Comparison of ENCODE assay signal across 1 cellular context in the genomic region with DNA sequence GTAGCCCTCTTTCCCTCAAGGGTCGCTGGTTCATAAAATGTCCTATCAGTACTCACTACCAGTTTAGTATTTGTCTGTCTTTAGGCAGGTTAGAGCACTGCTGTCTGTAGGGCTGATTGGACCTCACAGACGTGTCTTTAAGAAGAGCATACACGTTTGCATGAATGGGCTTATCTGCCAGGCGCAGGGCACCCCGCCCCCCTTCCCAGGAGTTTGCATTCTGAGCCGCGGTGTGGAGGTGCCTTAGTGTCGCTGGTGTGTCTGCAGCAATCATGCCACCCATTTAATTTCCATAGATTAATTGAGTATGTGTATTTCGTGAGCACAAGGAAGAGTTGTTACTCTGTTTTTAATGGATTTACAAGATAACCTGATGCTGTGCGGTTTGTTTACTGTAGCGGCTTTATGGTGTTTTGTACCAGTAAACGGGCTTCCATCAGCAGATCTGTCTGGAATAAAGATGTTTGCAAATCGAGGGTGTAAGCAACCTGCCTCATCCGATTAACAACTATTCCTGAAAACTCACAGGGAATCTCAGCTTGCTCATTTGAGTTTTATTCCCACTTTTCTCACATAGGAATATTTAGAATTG.
A peak's percentile ranks its signal among the peaks of the same experiment; 100 is the strongest.
TF ChIP-seq lines count a peak whose summit lies in the region.

No MANE protein-coding gene starts in this region.

TF ChIP-seq in K562, 482 proteins besides CTCF, POLR2A, EP300 and RAD21 (continued from another document and continues in another):
- TF ChIP-seq ATF1 (CRISPR knock-in tag; IDR thresholded peaks at IDR 0.05) (no peak), ATF1 (tag; IDR thresholded peaks at IDR 0.05) (peak; percentile 69), EGR1 (conservative IDR thresholded peaks at IDR 0.05) (peak; percentile 37; the same call in 1 of the 2 replicates), ZBTB7A (IDR thresholded peaks at IDR 0.05; ENCODE audit: borderline replicate concordance, control insufficient read depth, low read depth, low read length) (no peak), TBL1XR1 (IDR thresholded peaks at IDR 0.05; ENCODE audit: low read length in 2 of 2) (no peak; a peak in 1 of 4 replicates), ZNF274 (IDR thresholded peaks at IDR 0.05; ENCODE audit: borderline replicate concordance, low read depth, low read length) (no peak), GATAD2B (IDR thresholded peaks at IDR 0.05; ENCODE audit: borderline replicate concordance) (peak; percentile 78), ZBTB43 (CRISPR knock-in tag; IDR thresholded peaks at IDR 0.05) (no peak), ZNF444 (CRISPR knock-in tag; IDR thresholded peaks at IDR 0.05) (no peak), NBN (IDR thresholded peaks at IDR 0.05; ENCODE audit: low read depth) (peak; percentile 67; the same call in 1 of the 2 replicates), IRF1 (CRISPR knock-in tag; IDR thresholded peaks at IDR 0.05; ENCODE audit: borderline replicate concordance) (no peak), NCOA1 (IDR thresholded peaks at IDR 0.05; ENCODE audit: low read depth) (0 out of 2 replicates have a peak, but pooled peaks have one; percentile 41), ZNF316 (IDR thresholded peaks at IDR 0.05) (peak; percentile 11; the same call in 1 of the 2 replicates), SNAPC5 (CRISPR knock-in tag; IDR thresholded peaks at IDR 0.05) (no peak), FIP1L1 (IDR thresholded peaks at IDR 0.05; ENCODE audit: low read depth, low read length, poor library complexity, severe bottlenecking) (no peak), ZNF589 (CRISPR knock-in tag; IDR thresholded peaks at IDR 0.05; ENCODE audit: low read depth) (no peak), FOXK2 (conservative IDR thresholded peaks at IDR 0.05 in 1 of 2, IDR thresholded peaks at IDR 0.05 in 1 of 2; ENCODE audit: low read depth in 2 of 2) (no peak), THAP7 (CRISPR knock-in tag; IDR thresholded peaks at IDR 0.05) (no peak), BRCA1 (IDR thresholded peaks at IDR 0.05) (no peak), BRCA1 (CRISPR knock-in tag; IDR thresholded peaks at IDR 0.05) (no peak), ZBTB17 (CRISPR knock-in tag; IDR thresholded peaks at IDR 0.05) (0 out of 2 replicates have a peak, but pooled peaks have one; percentile 21), RCOR1 (IDR thresholded peaks at IDR 0.05; ENCODE audit: borderline replicate concordance in 1 of 2, low read depth in 2 of 2, low read length in 2 of 2) (peak in 1 of 2 experiments; percentile 80; a peak in 1 of 4 replicates), ZC3H8 (IDR thresholded peaks at IDR 0.05) (no peak), NFE2L1 (tag; IDR thresholded peaks at IDR 0.05; ENCODE audit: borderline replicate concordance, low read depth) (no peak), NCOA4 (IDR thresholded peaks at IDR 0.05; ENCODE audit: partially characterized antibody) (no peak), U2AF1 (optimal IDR thresholded peaks at IDR 0.05; ENCODE audit: low read depth, low read length) (no peak), CBX1 (IDR thresholded peaks at IDR 0.05; ENCODE audit: low read depth) (no peak), ZNF561 (CRISPR knock-in tag; conservative IDR thresholded peaks at IDR 0.05) (no peak), ELF1 (tag; IDR thresholded peaks at IDR 0.05) (no peak), ZNF436 (CRISPR knock-in tag; IDR thresholded peaks at IDR 0.05) (no peak), MAFF (IDR thresholded peaks at IDR 0.05; ENCODE audit: low read length) (no peak), KLF10 (CRISPR knock-in tag; IDR thresholded peaks at IDR 0.05) (no peak), RBM14 (IDR thresholded peaks at IDR 0.05; ENCODE audit: borderline replicate concordance, insufficient read depth, low read depth, low read length) (no peak), MTA2 (IDR thresholded peaks at IDR 0.05; ENCODE audit: low read depth) (peak; percentile 61; the same call in 1 of the 2 replicates), ZNF354B (CRISPR knock-in tag; IDR thresholded peaks at IDR 0.05) (no peak), PYGO2 (tag; IDR thresholded peaks at IDR 0.05) (no peak), FOXA3 (CRISPR knock-in tag; conservative IDR thresholded peaks at IDR 0.05 in 1 of 2, IDR thresholded peaks at IDR 0.05 in 1 of 2) (0 out of 4 replicates have a peak, but pooled peaks of 1 of the 2 experiments have one; percentile 27), NR1H2 (CRISPR knock-in tag; IDR thresholded peaks at IDR 0.05) (no peak), ZNF277 (CRISPR knock-in tag; IDR thresholded peaks at IDR 0.05; ENCODE audit: borderline replicate concordance) (no peak), YY1 (IDR thresholded peaks at IDR 0.05; ENCODE audit: borderline replicate concordance in 1 of 3, control insufficient read depth in 1 of 3, extremely low read depth in 1 of 3, insufficient read depth in 3 of 3, insufficient read length in 1 of 3, insufficient replicate concordance in 2 of 3, low read depth in 1 of 3, low read length in 2 of 3) (no peak), XRCC3 (IDR thresholded peaks at IDR 0.05) (no peak), MXI1 (IDR thresholded peaks at IDR 0.05; ENCODE audit: low read depth, low read length) (no peak), PHB2 (IDR thresholded peaks at IDR 0.05; ENCODE audit: low read depth) (no peak), ZSCAN29 (IDR thresholded peaks at IDR 0.05) (no peak), ZSCAN32 (CRISPR knock-in tag; IDR thresholded peaks at IDR 0.05) (no peak), CBX2 (IDR thresholded peaks at IDR 0.05; ENCODE audit: insufficient read depth, low read length, poor library complexity, severe bottlenecking) (no peak), ELF4 (CRISPR knock-in tag; IDR thresholded peaks at IDR 0.05) (no peak), ELF2 (CRISPR knock-in tag; IDR thresholded peaks at IDR 0.05) (no peak), TFAM (CRISPR knock-in tag; conservative IDR thresholded peaks at IDR 0.05) (no peak)
- TF ChIP-seq, protein P1, sequence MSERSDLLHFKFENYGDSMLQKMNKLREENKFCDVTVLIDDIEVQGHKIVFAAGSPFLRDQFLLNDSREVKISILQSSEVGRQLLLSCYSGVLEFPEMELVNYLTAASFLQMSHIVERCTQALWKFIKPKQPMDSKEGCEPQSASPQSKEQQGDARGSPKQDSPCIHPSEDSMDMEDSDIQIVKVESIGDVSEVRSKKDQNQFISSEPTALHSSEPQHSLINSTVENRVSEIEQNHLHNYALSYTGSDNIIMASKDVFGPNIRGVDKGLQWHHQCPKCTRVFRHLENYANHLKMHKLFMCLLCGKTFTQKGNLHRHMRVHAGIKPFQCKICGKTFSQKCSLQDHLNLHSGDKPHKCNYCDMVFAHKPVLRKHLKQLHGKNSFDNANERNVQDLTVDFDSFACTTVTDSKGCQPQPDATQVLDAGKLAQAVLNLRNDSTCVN (CRISPR knock-in tag; IDR thresholded peaks at IDR 0.05) = no peak
- TF ChIP-seq, protein P2, sequence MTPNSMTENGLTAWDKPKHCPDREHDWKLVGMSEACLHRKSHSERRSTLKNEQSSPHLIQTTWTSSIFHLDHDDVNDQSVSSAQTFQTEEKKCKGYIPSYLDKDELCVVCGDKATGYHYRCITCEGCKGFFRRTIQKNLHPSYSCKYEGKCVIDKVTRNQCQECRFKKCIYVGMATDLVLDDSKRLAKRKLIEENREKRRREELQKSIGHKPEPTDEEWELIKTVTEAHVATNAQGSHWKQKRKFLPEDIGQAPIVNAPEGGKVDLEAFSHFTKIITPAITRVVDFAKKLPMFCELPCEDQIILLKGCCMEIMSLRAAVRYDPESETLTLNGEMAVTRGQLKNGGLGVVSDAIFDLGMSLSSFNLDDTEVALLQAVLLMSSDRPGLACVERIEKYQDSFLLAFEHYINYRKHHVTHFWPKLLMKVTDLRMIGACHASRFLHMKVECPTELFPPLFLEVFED (CRISPR knock-in tag; conservative IDR thresholded peaks at IDR 0.05) = no peak
- TF ChIP-seq, protein P3, sequence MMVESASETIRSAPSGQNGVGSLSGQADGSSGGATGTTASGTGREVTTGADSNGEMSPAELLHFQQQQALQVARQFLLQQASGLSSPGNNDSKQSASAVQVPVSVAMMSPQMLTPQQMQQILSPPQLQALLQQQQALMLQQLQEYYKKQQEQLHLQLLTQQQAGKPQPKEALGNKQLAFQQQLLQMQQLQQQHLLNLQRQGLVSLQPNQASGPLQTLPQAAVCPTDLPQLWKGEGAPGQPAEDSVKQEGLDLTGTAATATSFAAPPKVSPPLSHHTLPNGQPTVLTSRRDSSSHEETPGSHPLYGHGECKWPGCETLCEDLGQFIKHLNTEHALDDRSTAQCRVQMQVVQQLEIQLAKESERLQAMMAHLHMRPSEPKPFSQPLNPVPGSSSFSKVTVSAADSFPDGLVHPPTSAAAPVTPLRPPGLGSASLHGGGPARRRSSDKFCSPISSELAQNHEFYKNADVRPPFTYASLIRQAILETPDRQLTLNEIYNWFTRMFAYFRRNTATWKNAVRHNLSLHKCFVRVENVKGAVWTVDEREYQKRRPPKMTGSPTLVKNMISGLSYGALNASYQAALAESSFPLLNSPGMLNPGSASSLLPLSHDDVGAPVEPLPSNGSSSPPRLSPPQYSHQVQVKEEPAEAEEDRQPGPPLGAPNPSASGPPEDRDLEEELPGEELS (CRISPR knock-in tag; IDR thresholded peaks at IDR 0.05; ENCODE audit: borderline replicate concordance) = no peak
- TF ChIP-seq, protein P4, sequence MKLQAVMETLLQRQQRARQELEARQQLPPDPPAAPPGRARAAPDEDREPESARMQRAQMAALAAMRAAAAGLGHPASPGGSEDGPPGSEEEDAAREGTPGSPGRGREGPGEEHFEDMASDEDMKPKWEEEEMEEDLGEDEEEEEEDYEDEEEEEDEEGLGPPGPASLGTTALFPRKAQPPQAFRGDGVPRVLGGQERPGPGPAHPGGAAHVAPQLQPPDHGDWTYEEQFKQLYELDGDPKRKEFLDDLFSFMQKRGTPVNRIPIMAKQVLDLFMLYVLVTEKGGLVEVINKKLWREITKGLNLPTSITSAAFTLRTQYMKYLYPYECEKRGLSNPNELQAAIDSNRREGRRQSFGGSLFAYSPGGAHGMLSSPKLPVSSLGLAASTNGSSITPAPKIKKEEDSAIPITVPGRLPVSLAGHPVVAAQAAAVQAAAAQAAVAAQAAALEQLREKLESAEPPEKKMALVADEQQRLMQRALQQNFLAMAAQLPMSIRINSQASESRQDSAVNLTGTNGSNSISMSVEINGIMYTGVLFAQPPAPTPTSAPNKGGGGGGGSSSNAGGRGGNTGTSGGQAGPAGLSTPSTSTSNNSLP (IDR thresholded peaks at IDR 0.05; ENCODE audit: borderline replicate concordance, low read depth, low read length) = no peak; the same call in 1 of the 2 replicates
- TF ChIP-seq, protein P5, sequence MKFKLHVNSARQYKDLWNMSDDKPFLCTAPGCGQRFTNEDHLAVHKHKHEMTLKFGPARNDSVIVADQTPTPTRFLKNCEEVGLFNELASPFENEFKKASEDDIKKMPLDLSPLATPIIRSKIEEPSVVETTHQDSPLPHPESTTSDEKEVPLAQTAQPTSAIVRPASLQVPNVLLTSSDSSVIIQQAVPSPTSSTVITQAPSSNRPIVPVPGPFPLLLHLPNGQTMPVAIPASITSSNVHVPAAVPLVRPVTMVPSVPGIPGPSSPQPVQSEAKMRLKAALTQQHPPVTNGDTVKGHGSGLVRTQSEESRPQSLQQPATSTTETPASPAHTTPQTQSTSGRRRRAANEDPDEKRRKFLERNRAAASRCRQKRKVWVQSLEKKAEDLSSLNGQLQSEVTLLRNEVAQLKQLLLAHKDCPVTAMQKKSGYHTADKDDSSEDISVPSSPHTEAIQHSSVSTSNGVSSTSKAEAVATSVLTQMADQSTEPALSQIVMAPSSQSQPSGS (CRISPR knock-in tag; IDR thresholded peaks at IDR 0.05) = no peak
- TF ChIP-seq, protein P6, sequence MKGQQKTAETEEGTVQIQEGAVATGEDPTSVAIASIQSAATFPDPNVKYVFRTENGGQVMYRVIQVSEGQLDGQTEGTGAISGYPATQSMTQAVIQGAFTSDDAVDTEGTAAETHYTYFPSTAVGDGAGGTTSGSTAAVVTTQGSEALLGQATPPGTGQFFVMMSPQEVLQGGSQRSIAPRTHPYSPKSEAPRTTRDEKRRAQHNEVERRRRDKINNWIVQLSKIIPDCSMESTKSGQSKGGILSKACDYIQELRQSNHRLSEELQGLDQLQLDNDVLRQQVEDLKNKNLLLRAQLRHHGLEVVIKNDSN (CRISPR knock-in tag; IDR thresholded peaks at IDR 0.05) = no peak
